ENCODE assay signal across 8 cellular contexts in the genomic region with DNA sequence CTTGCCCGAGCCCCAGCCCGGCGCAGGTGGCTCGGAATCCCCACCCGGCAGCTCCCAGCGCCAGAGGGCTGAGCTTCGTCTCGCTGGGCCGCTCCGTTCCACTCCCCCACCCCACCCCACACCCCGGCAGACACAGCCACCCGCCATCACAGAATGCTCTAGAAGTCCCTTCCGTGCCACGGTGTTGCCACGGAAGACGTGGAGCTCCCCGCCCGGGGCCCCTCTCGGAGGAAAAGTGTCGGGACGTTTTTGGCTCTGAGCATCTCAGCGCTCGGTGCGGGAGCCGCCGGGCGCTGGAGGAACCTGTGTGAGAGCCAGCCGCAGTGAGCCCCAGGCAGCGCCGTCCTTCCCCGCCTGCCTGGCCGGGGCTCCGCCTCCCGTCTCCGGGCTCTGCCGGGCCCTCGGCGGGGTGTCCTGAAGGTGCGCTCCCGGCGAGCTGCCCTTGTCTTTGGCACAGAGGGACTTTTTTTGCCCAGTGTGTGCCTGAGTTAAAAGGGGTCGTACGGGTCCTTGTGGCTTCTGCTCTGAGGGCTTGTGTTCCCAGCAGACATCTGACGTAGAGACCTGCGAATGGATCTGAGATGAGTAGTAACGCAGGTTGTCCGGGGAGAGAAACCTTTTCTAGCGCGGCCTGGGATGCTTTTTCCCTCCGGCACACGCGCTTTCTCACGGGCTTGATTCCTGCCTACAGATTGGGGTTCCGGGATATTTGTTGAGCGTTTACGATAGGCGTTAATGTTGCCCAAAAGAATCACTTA.
DNase-seq lines count a peak whose midpoint lies in the region; ATAC-seq and TF ChIP-seq lines count a peak whose summit lies in the region.

No MANE protein-coding gene starts in this region.

- no peaks in the 10 kb centered on the region for H3K27me3 ChIP-seq in layer of hippocampus (ENCODE audit: control insufficient read depth, insufficient read depth, low read length)

- H3K9me3 Mint-ChIP-seq in central memory CD8-positive, alpha-beta T cell, result no peaks in the 10 kb centered on the region

- no peak for TF ChIP-seq CTCF in NB4 (IDR thresholded peaks at IDR 0.05; ENCODE audit: low read depth, low read length)
- no peak for TF ChIP-seq CTCF in WI38 (IDR thresholded peaks at IDR 0.05; ENCODE audit: low read depth, low read length)

- no peaks in the 10 kb centered on the region for H3K27me3 Mint-ChIP-seq in central memory CD8-positive, alpha-beta T cell

- H3K27ac ChIP-seq in layer of hippocampus (ENCODE audit: low read depth, low read length), result peak overlapping the region; percentile 95

- peak overlapping the region; percentile 86 for H3K4me3 Mint-ChIP-seq in central memory CD8-positive, alpha-beta T cell

- peaks cover 16% of the 10 kb centered on the region for H3K36me3 Mint-ChIP-seq in central memory CD8-positive, alpha-beta T cell (ENCODE audit: insufficient read depth)

- peaks cover 37% of the 10 kb centered on the region for H3K4me1 Mint-ChIP-seq in central memory CD8-positive, alpha-beta T cell

- peak overlapping the region; percentile 72 for H3K4me3 ChIP-seq in NB4 (ENCODE audit: low read depth, low read length)
- peak overlapping the region; percentile 78 for H3K4me3 ChIP-seq in WI38 (ENCODE audit: low read depth, low read length)

- no peak for TF ChIP-seq POLR2A in NB4 (IDR thresholded peaks at IDR 0.05; ENCODE audit: extremely low read depth, insufficient read length)

- H3K27ac Mint-ChIP-seq in central memory CD8-positive, alpha-beta T cell (ENCODE audit: low read depth), result peak overlapping the region; percentile 95

- DNase-seq in NCI-H2107 (lab: John Stamatoyannopoulos, UW) (peak; percentile 23), NCI-H2107 treated with DMSO at 0.1 percent for 48 hours (lab: John Stamatoyannopoulos, UW; ENCODE audit: unreplicated experiment) (no peak), NB4 (ENCODE audit: low read depth) (peak; percentile 74)
- peak; percentile 39 for DNase-seq in central memory CD8-positive, alpha-beta T cell (ENCODE audit: low spot score in 2 of 2)
- DNase-seq in stimulated activated CD4-positive, alpha-beta T cell treated with anti-CD3 and anti-CD28 coated beads, Interleukin-1b, Interleukin-23, amount 100 ng/mL, for 48 hours, result peak; percentile 60

- peak; percentile 20 for ATAC-seq in central memory CD8-positive, alpha-beta T cell (replicated peaks; ENCODE audit: extremely low read depth, poor library complexity, severe bottlenecking)
- ATAC-seq in GM18907 (IDR thresholded peaks at IDR 0.05; ENCODE audit: unreplicated experiment), result no peak
